ENCODE assay signal across 20 cellular contexts in the genomic region with DNA sequence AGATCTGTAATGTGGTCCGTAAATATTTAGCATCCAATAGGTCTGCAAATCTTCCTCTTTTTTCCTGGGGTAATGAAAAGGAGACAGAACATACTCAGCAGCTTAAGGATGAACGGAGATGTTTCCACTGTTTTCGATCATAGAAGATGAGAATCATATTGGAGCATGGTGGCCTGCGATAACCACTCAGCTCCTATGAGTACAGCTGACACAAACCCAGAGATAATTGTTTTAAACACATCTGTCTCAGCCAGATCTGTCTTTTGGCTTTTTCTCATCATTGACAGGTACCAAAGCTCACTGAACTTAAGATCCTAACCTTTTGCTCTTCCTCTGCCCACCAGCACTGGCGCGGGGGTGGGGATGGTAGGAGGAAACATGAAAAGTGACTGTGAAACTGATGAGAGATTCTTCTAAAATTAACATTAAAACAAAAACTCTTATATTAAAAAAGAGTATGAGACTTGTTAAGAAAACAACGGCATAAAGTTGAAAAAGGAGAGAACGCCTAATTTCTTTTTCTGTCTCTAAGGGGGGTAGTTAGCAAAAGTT.
DNase-seq lines count a peak whose midpoint lies in the region; ATAC-seq and TF ChIP-seq lines count a peak whose summit lies in the region.
"Had no signal": no experiment of that assay in that cellular context is flagged by ENCODE, and none has a peak within 500 bp of the region (broad histone marks: within the 10 kb centered on the region; RNA-seq: fewer than 3 reads in every experiment).

No MANE protein-coding gene starts in this region.

- H3K36me3 ChIP-seq in Karpas-422 (ENCODE audit: insufficient read depth, low read length) (no peaks in the 10 kb centered on the region), vagina (no peaks in the 10 kb centered on the region)

- H2AFZ ChIP-seq in Karpas-422 (ENCODE audit: low read length): no peak overlapping the region

- H3K4me1 ChIP-seq in Karpas-422 (ENCODE audit: low read length) (no peaks in the 10 kb centered on the region), vagina (no peaks in the 10 kb centered on the region)

- no peak for ATAC-seq in activated CD8-positive, alpha-beta T cell treated with anti-CD3 and anti-CD28 coated beads for 36 hours
- no peak for ATAC-seq in activated CD8-positive, alpha-beta T cell treated with anti-CD3 and anti-CD28 coated beads, Interleukin-2, amount 10 ng/mL, durations not matched to agents 7 days and 5 days
- ATAC-seq in stimulated activated naive CD8-positive, alpha-beta T cell treated with anti-CD3 and anti-CD28 coated beads, Interleukin-15, Interleukin-2, amounts not matched to agents 100 U/mL and 50 U/mL, for 24 hours: no peak
- no peak for ATAC-seq in stimulated activated naive CD8-positive, alpha-beta T cell treated with anti-CD3 and anti-CD28 coated beads, Interleukin-15, amount 100 ng/mL, for 72 hours
- ATAC-seq: CD8-positive, alpha-beta T cell; HCT116; HepG2 had no signal

- H3K9me2 ChIP-seq in Karpas-422 (replicated peaks; ENCODE audit: insufficient read depth, low read length): no peaks in the 10 kb centered on the region

- TF ChIP-seq CTCF in activated CD8-positive, alpha-beta T cell treated with anti-CD3 and anti-CD28 coated beads for 36 hours (IDR thresholded peaks at IDR 0.05): no peak
- no peak for TF ChIP-seq CTCF in vagina (IDR thresholded peaks at IDR 0.05)

- no peaks in the 10 kb centered on the region for H3K79me2 ChIP-seq in Karpas-422 (ENCODE audit: low read length)

- H3K4me3 ChIP-seq in Karpas-422 (ENCODE audit: low read length) (no peak overlapping the region), vagina (no peak overlapping the region)

- H3K27me3 ChIP-seq in Karpas-422 (ENCODE audit: low read length) (no peaks in the 10 kb centered on the region), vagina (no peaks in the 10 kb centered on the region)

- H3K36me3 Mint-ChIP-seq in activated CD8-positive, alpha-beta T cell treated with anti-CD3 and anti-CD28 coated beads for 36 hours (ENCODE audit: low read depth): no peaks in the 10 kb centered on the region
- peaks cover 8% of the 10 kb centered on the region for H3K36me3 Mint-ChIP-seq in activated CD8-positive, alpha-beta T cell treated with anti-CD3 and anti-CD28 coated beads, Interleukin-2, amount 10 ng/mL, durations not matched to agents 7 days and 5 days (ENCODE audit: low read depth)
- H3K36me3 Mint-ChIP-seq: CD8-positive, alpha-beta T cell had no signal

- H3K4me2 ChIP-seq in Karpas-422 (ENCODE audit: low read depth, low read length, poor library complexity, severe bottlenecking): no peak overlapping the region

- no peaks in the 10 kb centered on the region for H3K27me3 Mint-ChIP-seq in activated CD8-positive, alpha-beta T cell treated with anti-CD3 and anti-CD28 coated beads for 36 hours
- no peaks in the 10 kb centered on the region for H3K27me3 Mint-ChIP-seq in activated CD8-positive, alpha-beta T cell treated with anti-CD3 and anti-CD28 coated beads, Interleukin-2, amount 10 ng/mL, durations not matched to agents 7 days and 5 days (ENCODE audit: low read depth)
- H3K27me3 Mint-ChIP-seq in stimulated activated naive CD8-positive, alpha-beta T cell treated with anti-CD3 and anti-CD28 coated beads, Interleukin-15, amount 100 ng/mL, for 72 hours: no peaks in the 10 kb centered on the region

- CTCF ChIA-PET in activated CD8-positive, alpha-beta T cell treated with anti-CD3 and anti-CD28 coated beads for 36 hours (lab: Charles Lee): no interaction called here
- CTCF ChIA-PET in activated CD8-positive, alpha-beta T cell treated with anti-CD3 and anti-CD28 coated beads, Interleukin-2, amount 10 ng/mL, durations not matched to agents 7 days and 5 days (lab: Charles Lee): no interaction called here

- POLR2A ChIA-PET in activated CD8-positive, alpha-beta T cell treated with anti-CD3 and anti-CD28 coated beads for 36 hours (lab: Charles Lee): no interaction called here
- POLR2A ChIA-PET in activated CD8-positive, alpha-beta T cell treated with anti-CD3 and anti-CD28 coated beads, Interleukin-2, amount 10 ng/mL, durations not matched to agents 7 days and 5 days (lab: Charles Lee): no interaction called here

- H3K9me3 Mint-ChIP-seq in activated CD8-positive, alpha-beta T cell treated with anti-CD3 and anti-CD28 coated beads for 36 hours: no peaks in the 10 kb centered on the region
- H3K9me3 Mint-ChIP-seq in activated CD8-positive, alpha-beta T cell treated with anti-CD3 and anti-CD28 coated beads, Interleukin-2, amount 10 ng/mL, durations not matched to agents 7 days and 5 days (ENCODE audit: insufficient read depth): no peaks in the 10 kb centered on the region
- H3K9me3 Mint-ChIP-seq in stimulated activated naive CD8-positive, alpha-beta T cell treated with anti-CD3 and anti-CD28 coated beads, Interleukin-15, amount 100 ng/mL, for 72 hours: no peaks in the 10 kb centered on the region
- H3K9me3 Mint-ChIP-seq: CD8-positive, alpha-beta T cell had no signal

- H3K4me1 Mint-ChIP-seq in activated CD8-positive, alpha-beta T cell treated with anti-CD3 and anti-CD28 coated beads for 36 hours (ENCODE audit: low read depth): peaks cover 34% of the 10 kb centered on the region
- peaks cover 40% of the 10 kb centered on the region for H3K4me1 Mint-ChIP-seq in activated CD8-positive, alpha-beta T cell treated with anti-CD3 and anti-CD28 coated beads, Interleukin-2, amount 10 ng/mL, durations not matched to agents 7 days and 5 days (ENCODE audit: low read depth)
- H3K4me1 Mint-ChIP-seq in stimulated activated naive CD8-positive, alpha-beta T cell treated with anti-CD3 and anti-CD28 coated beads, Interleukin-15, amount 100 ng/mL, for 72 hours: peaks cover 50% of the 10 kb centered on the region

- no peak overlapping the region for H3K9ac ChIP-seq in Karpas-422 (ENCODE audit: low read length)

- no peak for TF ChIP-seq POLR2A in vagina (IDR thresholded peaks at IDR 0.05)

- H3K27ac ChIP-seq in caudate nucleus (ENCODE audit: low read depth, low read length) (no peak overlapping the region), Karpas-422 (ENCODE audit: low read length) (no peak overlapping the region), vagina (no peak overlapping the region)
- H3K27ac ChIP-seq: HL-60 had no signal

- no peaks in the 10 kb centered on the region for H3K9me3 ChIP-seq in Karpas-422 (ENCODE audit: low read length)
- no peaks in the 10 kb centered on the region for H3K9me3 ChIP-seq in vagina

- intact Hi-C loops in activated CD8-positive, alpha-beta T cell treated with anti-CD3 and anti-CD28 coated beads for 36 hours (cut with micrococcal nuclease): no loop called here
- intact Hi-C loops in vagina (cut with DNase I): no loop called here

- DNase-seq in activated CD8-positive, alpha-beta T cell treated with anti-CD3 and anti-CD28 coated beads for 36 hours: peak; percentile 59
- DNase-seq in activated CD8-positive, alpha-beta T cell treated with anti-CD3 and anti-CD28 coated beads, Interleukin-2, amount 10 ng/mL, durations not matched to agents 7 days and 5 days: no peak
- peak; percentile 27 for DNase-seq in stimulated activated naive CD8-positive, alpha-beta T cell treated with anti-CD3 and anti-CD28 coated beads, Interleukin-15, Interleukin-2, amounts not matched to agents 100 U/mL and 50 U/mL, for 24 hours
- DNase-seq in stimulated activated naive CD8-positive, alpha-beta T cell treated with anti-CD3 and anti-CD28 coated beads, Interleukin-15, amount 100 ng/mL, for 72 hours: no peak
- DNase-seq in caudate nucleus (lab: John Stamatoyannopoulos, UW) (peak in 34 of 61 donors; percentile 1 to 76 (median 23)), NCI-H2227 (lab: John Stamatoyannopoulos, UW; ENCODE audit: unreplicated experiment) (no peak), Karpas-422 (no peak), vagina (ENCODE audit: extremely low spot score in 2 of 2) (no peak)
- DNase-seq: AML-193; C1 segment of cervical spinal cord; CD8-positive, alpha-beta T cell; DMS153; KBM-7; NCI-H1694 treated with DMSO at 0.1 percent for 48 hours; NCI-H446 treated with DMSO at 0.1 percent for 48 hours; NCI-H526 treated with DMSO at 0.1 percent for 48 hours; OCI-M1 had no signal

- no peak overlapping the region for H3K27ac Mint-ChIP-seq in activated CD8-positive, alpha-beta T cell treated with anti-CD3 and anti-CD28 coated beads for 36 hours
- no peak overlapping the region for H3K27ac Mint-ChIP-seq in activated CD8-positive, alpha-beta T cell treated with anti-CD3 and anti-CD28 coated beads, Interleukin-2, amount 10 ng/mL, durations not matched to agents 7 days and 5 days
- H3K27ac Mint-ChIP-seq in stimulated activated naive CD8-positive, alpha-beta T cell treated with anti-CD3 and anti-CD28 coated beads, Interleukin-15, amount 100 ng/mL, for 72 hours: no peak overlapping the region
- H3K27ac Mint-ChIP-seq: CD8-positive, alpha-beta T cell had no signal

- H4K20me1 ChIP-seq in Karpas-422 (ENCODE audit: insufficient read depth, low read depth, low read length): no peaks in the 10 kb centered on the region

- no peak overlapping the region for H3K4me3 Mint-ChIP-seq in activated CD8-positive, alpha-beta T cell treated with anti-CD3 and anti-CD28 coated beads for 36 hours
- H3K4me3 Mint-ChIP-seq in activated CD8-positive, alpha-beta T cell treated with anti-CD3 and anti-CD28 coated beads, Interleukin-2, amount 10 ng/mL, durations not matched to agents 7 days and 5 days: no peak overlapping the region
- H3K4me3 Mint-ChIP-seq in stimulated activated naive CD8-positive, alpha-beta T cell treated with anti-CD3 and anti-CD28 coated beads, Interleukin-15, amount 100 ng/mL, for 72 hours: peak overlapping the region in 1 of 2 donors; percentile 30
- H3K4me3 Mint-ChIP-seq: CD8-positive, alpha-beta T cell had no signal

Comparison
In these comparisons a context has a peak if more than half of its experiments do, and no peak if none do; other contexts are left out.
1. DNase-seq: peak in activated CD8-positive, alpha-beta T cell treated with anti-CD3 and anti-CD28 coated beads for 36 hours (single experiment), stimulated activated naive CD8-positive, alpha-beta T cell treated with anti-CD3 and anti-CD28 coated beads, Interleukin-15, Interleukin-2, amounts not matched to agents 100 U/mL and 50 U/mL, for 24 hours (single experiment) and caudate nucleus (34 of 61); none in activated CD8-positive, alpha-beta T cell treated with anti-CD3 and anti-CD28 coated beads, Interleukin-2, amount 10 ng/mL, durations not matched to agents 7 days and 5 days (single experiment), stimulated activated naive CD8-positive, alpha-beta T cell treated with anti-CD3 and anti-CD28 coated beads, Interleukin-15, amount 100 ng/mL, for 72 hours (0 of 2), NCI-H2227 (single experiment), Karpas-422 (single experiment) and vagina (0 of 2).